7 cellular contexts compared by ENCODE assay signal in the genomic region with DNA sequence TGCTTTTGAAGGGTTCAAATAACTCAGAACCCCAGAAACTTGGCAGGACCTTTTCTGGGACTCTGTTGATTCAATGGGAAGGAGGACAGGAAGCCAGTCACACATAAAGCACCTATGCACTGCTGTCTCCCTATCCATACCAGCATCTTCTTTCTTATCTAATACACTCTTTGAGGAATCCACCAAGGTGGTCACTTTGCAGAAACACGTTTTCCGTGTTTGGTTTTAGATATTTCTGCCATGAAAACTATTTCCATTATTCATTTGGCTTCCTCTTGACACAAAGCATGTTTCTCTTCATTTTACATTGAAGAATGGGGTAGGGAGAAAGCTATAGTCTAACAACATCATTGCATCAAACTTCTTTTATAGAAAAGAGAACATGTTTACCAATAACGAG.
"Had no signal": no experiment of that assay in that cellular context is flagged by ENCODE, and none has a peak within 500 bp of the region (broad histone marks: within the 10 kb centered on the region; RNA-seq: fewer than 3 reads in every experiment).

No MANE protein-coding gene starts in this region.

- FAIRE-seq: G401.6, GM12878, GM12891, GM12892, GM19239 had no signal

- ATAC-seq: GM12878 had no signal

- DNase-seq: GDM1, GF-D8 had no signal

- H3K4me3 ChIP-seq: GM12878 had no signal
